9 cellular contexts compared by ENCODE assay signal in genomic region chr3:187986514-187986934, GRCh38.
DNase-seq lines count a peak whose midpoint lies in the region; ATAC-seq, FAIRE-seq and TF ChIP-seq lines count a peak whose summit lies in the region.
"Had no signal": no experiment of that assay in that cellular context is flagged by ENCODE, and none has a peak within 500 bp of the region (broad histone marks: within the 10 kb centered on the region; RNA-seq: fewer than 3 reads in every experiment).

No MANE protein-coding gene starts in this region.

- peaks cover under 1% of the 10 kb centered on the region; the same call in 1 of the 2 replicates for H3K9me3 Mint-ChIP-seq in WTC11

- TF ChIP-seq POLR2A in HepG2 (IDR thresholded peaks at IDR 0.05; ENCODE audit: insufficient read depth in 1 of 2, low read depth in 2 of 2, low read length in 2 of 2): no peak

- H3K36me3 ChIP-seq in Karpas-422 (ENCODE audit: insufficient read depth, low read length) (no peaks in the 10 kb centered on the region), HepG2 (replicated peaks in 1 of 2; ENCODE audit: control insufficient read depth in 1 of 2, insufficient read depth in 2 of 2, low read length in 2 of 2) (no peaks in the 10 kb centered on the region)

- peaks cover 25% of the 10 kb centered on the region for H3K4me1 Mint-ChIP-seq in WTC11

- H3K79me2 ChIP-seq in Karpas-422 (ENCODE audit: low read length): no peaks in the 10 kb centered on the region
- no peaks in the 10 kb centered on the region for H3K79me2 ChIP-seq in HepG2 (ENCODE audit: insufficient read depth, low read length)

- no peak for TF ChIP-seq EP300 in HepG2 (IDR thresholded peaks at IDR 0.05; ENCODE audit: low read depth in 2 of 2, low read length in 2 of 2)
- TF ChIP-seq EP300 in HepG2 (CRISPR knock-in tag; IDR thresholded peaks at IDR 0.05; ENCODE audit: borderline replicate concordance): no peak

- WGBS in HepG2 (ENCODE audit: low lambda C conversion rate): 63% methylated on average over 5 of the region's 5 CpGs

- no TSS peak for BruUV-seq in HepG2 (replicated peaks; lab: Mats Ljungman, UMichigan)

- POLR2A ChIA-PET in AG04449 (lab: Yijun Ruan, JAX): interaction anchor here (0.6 to 1.1 kb wide), 3 partner anchors 11 to 241 kb away, joined by 3 read pairs; partner anchors contain the start of gene BCL6
- POLR2A ChIA-PET in HepG2 (lab: Yijun Ruan, JAX): interaction anchor here (0.8 to 1.2 kb wide), 2 partner anchors 17 to 236 kb away, joined by 3 to 4 read pairs; no protein-coding TSS in a partner anchor
- POLR2A ChIA-PET in WTC11 (lab: Charles Lee): no interaction called here

- H3K9ac ChIP-seq in Karpas-422 (ENCODE audit: low read length): peak overlapping the region; percentile 6; the same call in 1 of the 2 replicates
- no peak overlapping the region for H3K9ac ChIP-seq in HepG2 (ENCODE audit: insufficient read depth, low read depth, low read length)

- intact Hi-C loops in HepG2 (cut with micrococcal nuclease; ENCODE audit: unreplicated experiment): no loop called here

- H3K27ac Mint-ChIP-seq in WTC11: no peak overlapping the region

- H3K4me2 ChIP-seq in Karpas-422 (ENCODE audit: low read depth, low read length, poor library complexity, severe bottlenecking): no peak overlapping the region
- H3K4me2 ChIP-seq in HepG2 (ENCODE audit: low read depth, low read length): no peak overlapping the region

- H3K4me3 Mint-ChIP-seq in WTC11: no peak overlapping the region

- H3K27me3 ChIP-seq in Karpas-422 (ENCODE audit: low read length): no peaks in the 10 kb centered on the region
- H3K27me3 ChIP-seq in HepG2 (ENCODE audit: control insufficient read depth in 1 of 2, insufficient read depth in 2 of 2, low read length in 2 of 2): no peaks in the 10 kb centered on the region

- TF ChIP-seq RAD21 in HepG2 (CRISPR knock-in tag; IDR thresholded peaks at IDR 0.05): no peak

- H3K4me1 ChIP-seq in Karpas-422 (ENCODE audit: low read length) (peaks cover 72% of the 10 kb centered on the region), HepG2 (ENCODE audit: insufficient read depth, low read length) (peaks cover 77% of the 10 kb centered on the region)

- H2AFZ ChIP-seq in Karpas-422 (ENCODE audit: low read length) (peak overlapping the region; percentile 42; the same call in 1 of the 2 replicates), HepG2 (ENCODE audit: low read length) (no peak overlapping the region)

- DNase-seq in AG04449 (ENCODE audit: low read depth, low spot score) (peak; percentile 69), Karpas-422 (peak; percentile 62), HepG2 (ENCODE audit: low spot score) (no peak), NCI-H2196 (lab: John Stamatoyannopoulos, UW; ENCODE audit: unreplicated experiment) (no peak), NCI-H1694 (lab: John Stamatoyannopoulos, UW) (no peak), WTC11 (ENCODE audit: low spot score) (no peak), NCI-H2081 (lab: John Stamatoyannopoulos, UW) (no peak)
- DNase-seq in activated CD8-positive, alpha-beta memory T cell treated with anti-CD3 and anti-CD28 coated beads, Interleukin-2, amount 50 U/mL, for 4 hours: peak; percentile 43

- no peak overlapping the region for H3K4me3 ChIP-seq in AG04449 (ENCODE audit: low read depth, low read length)
- H3K4me3 ChIP-seq in Karpas-422 (ENCODE audit: low read length): no peak overlapping the region
- no peak overlapping the region for H3K4me3 ChIP-seq in HepG2 (replicated peaks in 1 of 3; ENCODE audit: insufficient read depth in 1 of 3, low read depth in 2 of 3, low read length in 3 of 3)
- H3K4me3 ChIP-seq: skin epidermis had no signal

- in situ Hi-C loops in HepG2 (cut with HindIII; ENCODE audit: extremely low pct_ligation_motif_present, low pct_unique_long_range_greater_than_20kb): no loop called here

- TF ChIP-seq CTCF in AG04449 (IDR thresholded peaks at IDR 0.05; ENCODE audit: insufficient read depth, low read length, missing control alignments) (no peak), HepG2 (CRISPR knock-in tag; IDR thresholded peaks at IDR 0.05) (no peak), WTC11 (IDR thresholded peaks at IDR 0.05) (no peak)

- ATAC-seq in HepG2: no peak
- ATAC-seq in WTC11: no peak

- FAIRE-seq in HepG2 (lab: Jason Lieb, UNC): no peak

- H3K27ac ChIP-seq in Karpas-422 (ENCODE audit: low read length): no peak overlapping the region
- no peak overlapping the region for H3K27ac ChIP-seq in HepG2 (ENCODE audit: extremely low read length, insufficient read depth, low read length)

- no peaks in the 10 kb centered on the region for H3K9me2 ChIP-seq in Karpas-422 (replicated peaks; ENCODE audit: insufficient read depth, low read length)

- CTCF ChIA-PET in AG04449 (lab: Yijun Ruan, JAX) (interaction anchor here (0.9 to 1.6 kb wide), 5 partner anchors 9 to 69 kb away, joined by 3 to 8 read pairs (median 4); no protein-coding TSS in a partner anchor), HepG2 (lab: Yijun Ruan, JAX; ENCODE audit: low intra/inter-chr PET ratio, low total read pairs) (no interaction called here), WTC11 (lab: Charles Lee) (no interaction called here)

- no peaks in the 10 kb centered on the region for H3K27me3 Mint-ChIP-seq in WTC11 (ENCODE audit: low read depth)

- H4K20me1 ChIP-seq in Karpas-422 (ENCODE audit: insufficient read depth, low read depth, low read length): no peaks in the 10 kb centered on the region
- no peaks in the 10 kb centered on the region for H4K20me1 ChIP-seq in HepG2 (ENCODE audit: insufficient read depth, low read length)

- no peaks in the 10 kb centered on the region for H3K9me3 ChIP-seq in Karpas-422 (ENCODE audit: low read length)
- H3K9me3 ChIP-seq in HepG2 (ENCODE audit: low read length): no peaks in the 10 kb centered on the region

- H3K36me3 Mint-ChIP-seq in WTC11: no peaks in the 10 kb centered on the region

TF ChIP-seq in HepG2, 621 proteins besides CTCF, POLR2A, EP300 and RAD21:
- TF ChIP-seq FOSL2 (CRISPR knock-in tag; IDR thresholded peaks at IDR 0.05) (peak; percentile 54; the same call in 1 of the 2 replicates), NFE2L2 (IDR thresholded peaks at IDR 0.05; ENCODE audit: low read length) (peak; percentile 22; the same call in 1 of the 2 replicates), ZNF335 (CRISPR knock-in tag; IDR thresholded peaks at IDR 0.05) (no peak)
TF ChIP-seq in HepG2: peak in this region for 2.

TF ChIP-seq in WTC11, 78 proteins besides CTCF, POLR2A, EP300 and RAD21 (continues in another document):
- TF ChIP-seq ZBTB43 (CRISPR knock-in tag; IDR thresholded peaks at IDR 0.05): no peak
- TF ChIP-seq ZNF512 (CRISPR knock-in tag; IDR thresholded peaks at IDR 0.05; ENCODE audit: borderline replicate concordance): no peak
- TF ChIP-seq CBFB (CRISPR knock-in tag; IDR thresholded peaks at IDR 0.05; ENCODE audit: low read depth): no peak
- no peak for TF ChIP-seq ZNF121 (CRISPR knock-in tag; IDR thresholded peaks at IDR 0.05)
- no peak for TF ChIP-seq SOX15 (CRISPR knock-in tag; IDR thresholded peaks at IDR 0.05)
- TF ChIP-seq ARID4B (CRISPR knock-in tag; IDR thresholded peaks at IDR 0.05; ENCODE audit: borderline replicate concordance): no peak

Comparison
In these comparisons a context has a peak if more than half of its experiments do, and no peak if none do; other contexts are left out.
1. DNase-seq: peak in AG04449 (single experiment), Karpas-422 (single experiment) and activated CD8-positive, alpha-beta memory T cell treated with anti-CD3 and anti-CD28 coated beads, Interleukin-2, amount 50 U/mL, for 4 hours (single experiment); none in HepG2 (single experiment), NCI-H2196 (single experiment), NCI-H1694 (single experiment), WTC11 (single experiment) and NCI-H2081 (0 of 2).